ENCODE assay signal across 22 cellular contexts in genomic region chr6:43717822-43718221, GRCh38. TPM values are rescaled to one million over a fixed set of nuclear protein-coding genes. Genes with fewer than 3 reads are reported as not detected.
A peak's percentile ranks its signal among the peaks of the same experiment; 100 is the strongest.
DNase-seq lines count a peak whose midpoint lies in the region; ATAC-seq and TF ChIP-seq lines count a peak whose summit lies in the region.
"Had no signal": no experiment of that assay in that cellular context is flagged by ENCODE, and none has a peak within 500 bp of the region (broad histone marks: within the 10 kb centered on the region; RNA-seq: fewer than 3 reads in every experiment).

No MANE protein-coding gene starts in this region.

- TF ChIP-seq POLR2A in esophagus muscularis mucosa (IDR thresholded peaks at IDR 0.05; ENCODE audit: low read depth) (no peak), gastrocnemius medialis (IDR thresholded peaks at IDR 0.05) (no peak)

- H3K27ac Mint-ChIP-seq in activated CD4-positive, alpha-beta memory T cell treated with anti-CD3 and anti-CD28 coated beads for 36 hours, result no peak overlapping the region
- H3K27ac Mint-ChIP-seq in stimulated activated memory B cell treated with anti-CD40 and anti-IgM and Interleukin-4, amounts not matched to agents 10 μg/mL and 1 μg/mL and 100 μg/mL, for 72 hours, result no peak overlapping the region
- H3K27ac Mint-ChIP-seq: activated CD8-positive, alpha-beta T cell treated with anti-CD3 and anti-CD28 coated beads, Interleukin-2, amount 10 ng/mL, durations not matched to agents 7 days and 5 days; naive thymus-derived CD4-positive, alpha-beta T cell had no signal

- POLR2A ChIA-PET in activated CD4-positive, alpha-beta memory T cell treated with anti-CD3 and anti-CD28 coated beads for 36 hours (lab: Charles Lee), result no interaction called here

- ATAC-seq in right cardiac atrium, result peak; percentile 91 to 94
- peak; percentile 57 to 70 for ATAC-seq in gastrocnemius medialis
- no peak for ATAC-seq in stimulated activated memory B cell treated with anti-CD40 and anti-IgM and Interleukin-4, amounts not matched to agents 10 μg/mL and 1 μg/mL and 100 μg/mL, for 72 hours
- ATAC-seq: activated CD8-positive, alpha-beta T cell treated with anti-CD3 and anti-CD28 coated beads, Interleukin-2, amount 10 ng/mL, durations not matched to agents 7 days and 5 days; foreskin keratinocyte; naive thymus-derived CD4-positive, alpha-beta T cell had no signal

- no peaks in the 10 kb centered on the region for H3K4me1 Mint-ChIP-seq in activated CD4-positive, alpha-beta memory T cell treated with anti-CD3 and anti-CD28 coated beads for 36 hours (ENCODE audit: low read depth)
- H3K4me1 Mint-ChIP-seq in stimulated activated memory B cell treated with anti-CD40 and anti-IgM and Interleukin-4, amounts not matched to agents 10 μg/mL and 1 μg/mL and 100 μg/mL, for 72 hours, result peaks cover 24% of the 10 kb centered on the region

- no peaks in the 10 kb centered on the region for H3K9me3 ChIP-seq in BLaER1
- H3K9me3 ChIP-seq in esophagus muscularis mucosa, result no peaks in the 10 kb centered on the region
- no peaks in the 10 kb centered on the region for H3K9me3 ChIP-seq in right cardiac atrium (ENCODE audit: control insufficient read depth, low read length)
- H3K9me3 ChIP-seq in gastrocnemius medialis, result no peaks in the 10 kb centered on the region
- H3K9me3 ChIP-seq: BE2C had no signal

- DNase-seq in esophagus muscularis mucosa (ENCODE audit: extremely low spot score) (no peak), right cardiac atrium (peak; percentile 89 to 95 (median 91)), gastrocnemius medialis (peak; percentile 40 to 80), NCI-H1417 (lab: John Stamatoyannopoulos, UW) (no peak)
- DNase-seq in stimulated activated CD4-positive, alpha-beta T cell treated with anti-CD3 and anti-CD28 coated beads, Interleukin-12 subunit alpha, Interleukin-12 subunit beta, amount 100 ng/mL, for 4 hours, result no peak
- DNase-seq in activated CD4-positive, alpha-beta memory T cell treated with anti-CD3 and anti-CD28 coated beads for 36 hours, result no peak
- DNase-seq: activated CD8-positive, alpha-beta T cell treated with anti-CD3 and anti-CD28 coated beads, Interleukin-2, amount 10 ng/mL, durations not matched to agents 7 days and 5 days; activated naive CD4-positive, alpha-beta T cell; BE2C; foreskin keratinocyte; kidney glomerular epithelial cell; mesendoderm; naive thymus-derived CD4-positive, alpha-beta T cell; NCI-H1105; NCI-H2029 treated with DMSO at 0.1 percent for 48 hours; NCI-H226; NCI-H82; stimulated activated CD4-positive, alpha-beta T cell treated with anti-CD3 and anti-CD28 coated beads, Interleukin-1b, Interleukin-23, amount 100 ng/mL, for 48 hours; trophoblast cell had no signal

- H3K27ac ChIP-seq in BLaER1, result no peak overlapping the region
- peak overlapping the region; percentile 38 to 65 (median 50) for H3K27ac ChIP-seq in esophagus muscularis mucosa (replicated peaks in 1 of 4)
- peak overlapping the region; percentile 64 for H3K27ac ChIP-seq in right cardiac atrium (ENCODE audit: low read length)
- H3K27ac ChIP-seq in gastrocnemius medialis, result peak overlapping the region; percentile 49 to 75 (median 63)
- H3K27ac ChIP-seq: cardiac muscle cell, foreskin keratinocyte had no signal

- no peaks in the 10 kb centered on the region for H3K36me3 Mint-ChIP-seq in activated CD4-positive, alpha-beta memory T cell treated with anti-CD3 and anti-CD28 coated beads for 36 hours
- no peaks in the 10 kb centered on the region for H3K36me3 Mint-ChIP-seq in stimulated activated memory B cell treated with anti-CD40 and anti-IgM and Interleukin-4, amounts not matched to agents 10 μg/mL and 1 μg/mL and 100 μg/mL, for 72 hours
- H3K36me3 Mint-ChIP-seq: naive thymus-derived CD4-positive, alpha-beta T cell had no signal

- peaks cover 7% of the 10 kb centered on the region for H3K27me3 Mint-ChIP-seq in activated CD4-positive, alpha-beta memory T cell treated with anti-CD3 and anti-CD28 coated beads for 36 hours
- H3K27me3 Mint-ChIP-seq in stimulated activated memory B cell treated with anti-CD40 and anti-IgM and Interleukin-4, amounts not matched to agents 10 μg/mL and 1 μg/mL and 100 μg/mL, for 72 hours, result no peaks in the 10 kb centered on the region

- H3K9ac ChIP-seq in BLaER1, result no peak overlapping the region

- H4K20me1 ChIP-seq in BLaER1, result no peaks in the 10 kb centered on the region

- H3K36me3 ChIP-seq in BLaER1, result no peaks in the 10 kb centered on the region
- H3K36me3 ChIP-seq in esophagus muscularis mucosa, result no peaks in the 10 kb centered on the region
- no peaks in the 10 kb centered on the region for H3K36me3 ChIP-seq in gastrocnemius medialis
- H3K36me3 ChIP-seq: BE2C, cardiac muscle cell had no signal

- H3K4me1 ChIP-seq in BLaER1, result peaks cover 34% of the 10 kb centered on the region
- H3K4me1 ChIP-seq in esophagus muscularis mucosa, result peaks cover 15 to 28% (median 27%) of the 10 kb centered on the region in 4 donors
- H3K4me1 ChIP-seq in right cardiac atrium (ENCODE audit: control insufficient read depth, insufficient read depth, low read length), result peaks cover 21% of the 10 kb centered on the region
- peaks cover 7 to 21% of the 10 kb centered on the region in 2 donors for H3K4me1 ChIP-seq in gastrocnemius medialis
- H3K4me1 ChIP-seq: foreskin keratinocyte had no signal

- CTCF ChIA-PET in activated CD4-positive, alpha-beta memory T cell treated with anti-CD3 and anti-CD28 coated beads for 36 hours (lab: Charles Lee), result no interaction called here

- no peak for TF ChIP-seq CTCF in esophagus muscularis mucosa (IDR thresholded peaks at IDR 0.05)
- TF ChIP-seq CTCF in gastrocnemius medialis (IDR thresholded peaks at IDR 0.05 in 4 of 5, conservative IDR thresholded peaks at IDR 0.05 in 1 of 5), result no peak

- in situ Hi-C loops in gastrocnemius medialis (cut with MboI; ENCODE audit: low sequenced_read_pairs in 4 of 4), result no loop called here

- H3K4me3 ChIP-seq in BLaER1 (no peak overlapping the region), esophagus muscularis mucosa (no peak overlapping the region), right cardiac atrium (ENCODE audit: low read length) (no peak overlapping the region), gastrocnemius medialis (no peak overlapping the region)
- H3K4me3 ChIP-seq: cardiac muscle cell had no signal

- H3K9me3 Mint-ChIP-seq in activated CD4-positive, alpha-beta memory T cell treated with anti-CD3 and anti-CD28 coated beads for 36 hours, result no peaks in the 10 kb centered on the region
- H3K9me3 Mint-ChIP-seq in stimulated activated memory B cell treated with anti-CD40 and anti-IgM and Interleukin-4, amounts not matched to agents 10 μg/mL and 1 μg/mL and 100 μg/mL, for 72 hours, result no peaks in the 10 kb centered on the region
- H3K9me3 Mint-ChIP-seq: naive thymus-derived CD4-positive, alpha-beta T cell had no signal

- H3K4me3 Mint-ChIP-seq in activated CD4-positive, alpha-beta memory T cell treated with anti-CD3 and anti-CD28 coated beads for 36 hours, result no peak overlapping the region
- H3K4me3 Mint-ChIP-seq in stimulated activated memory B cell treated with anti-CD40 and anti-IgM and Interleukin-4, amounts not matched to agents 10 μg/mL and 1 μg/mL and 100 μg/mL, for 72 hours, result no peak overlapping the region
- H3K4me3 Mint-ChIP-seq: activated CD8-positive, alpha-beta T cell treated with anti-CD3 and anti-CD28 coated beads, Interleukin-2, amount 10 ng/mL, durations not matched to agents 7 days and 5 days; naive thymus-derived CD4-positive, alpha-beta T cell had no signal

- intact Hi-C loops in esophagus muscularis mucosa (cut with DNase I), result no loop called here
- intact Hi-C loops in right cardiac atrium (cut with DNase I), result no loop called here
- intact Hi-C loops in gastrocnemius medialis (cut with DNase I; ENCODE audit: low total_unique reads), result no loop called here
- intact Hi-C loops in activated CD4-positive, alpha-beta memory T cell treated with anti-CD3 and anti-CD28 coated beads for 36 hours (cut with micrococcal nuclease), result no loop called here

- 0 out of 2 replicates have a peak overlapping the region, but pooled peaks have one; percentile 24 for H3K4me2 ChIP-seq in BLaER1

- TF ChIP-seq EP300 in esophagus muscularis mucosa (IDR thresholded peaks at IDR 0.05), result no peak

- 71% methylated on average over 4 of the region's 12 CpGs for WGBS in esophagus muscularis mucosa
- WGBS in right cardiac atrium, result 51% methylated on average over 12 of the region's 12 CpGs

- H3K27me3 ChIP-seq in BLaER1 (no peaks in the 10 kb centered on the region), esophagus muscularis mucosa (peaks cover 0 to 5% (median 0%) of the 10 kb centered on the region in 4 donors), right cardiac atrium (ENCODE audit: control insufficient read depth, insufficient read depth) (no peaks in the 10 kb centered on the region), gastrocnemius medialis (no peaks in the 10 kb centered on the region)
- H3K27me3 ChIP-seq: BE2C, cardiac muscle cell had no signal

RNA-seq across cellular contexts. Expression of gene MRPS18A, which starts 30.2 kb away (rescaled TPM):
- total RNA-seq in esophagus muscularis mucosa, result 10 to 100 TPM; 30.7 to 47.4 (median 37.1) TPM
- 10 to 100 TPM; 33.1 to 39.0 (median 34.9) TPM for total RNA-seq in right cardiac atrium
- polyA plus RNA-seq in right cardiac atrium, result 58.0 TPM
- 100 to 1,000 TPM; 161 to 171 (median 168) TPM for total RNA-seq in gastrocnemius medialis
- 10 to 100 TPM; 46.9 to 50.5 TPM for total RNA-seq in activated CD4-positive, alpha-beta memory T cell treated with anti-CD3 and anti-CD28 coated beads for 36 hours

RNA-seq across cellular contexts. Expression of gene VEGFA, which starts 52.2 kb away (rescaled TPM):
- total RNA-seq in esophagus muscularis mucosa, result 10 to 100 TPM; 39.2 to 58.5 (median 45.0) TPM
- 100 to 1,000 TPM; 163 to 296 (median 219) TPM for total RNA-seq in right cardiac atrium
- 246 TPM for polyA plus RNA-seq in right cardiac atrium
- 100 to 1,000 TPM in 3 of 4 donors, 10 to 100 TPM in 1; 66.4 to 195 (median 149) TPM for total RNA-seq in gastrocnemius medialis
- total RNA-seq in activated CD4-positive, alpha-beta memory T cell treated with anti-CD3 and anti-CD28 coated beads for 36 hours, result 10 to 100 TPM; 28.9 to 35.1 TPM

Comparison
In these comparisons a context has a peak if more than half of its experiments do, and no peak if none do; other contexts are left out.
1. DNase-seq: peak in right cardiac atrium (3 of 3) and gastrocnemius medialis (2 of 2); none in esophagus muscularis mucosa (single experiment), NCI-H1417 (0 of 3), stimulated activated CD4-positive, alpha-beta T cell treated with anti-CD3 and anti-CD28 coated beads, Interleukin-12 subunit alpha, Interleukin-12 subunit beta, amount 100 ng/mL, for 4 hours (single experiment) and activated CD4-positive, alpha-beta memory T cell treated with anti-CD3 and anti-CD28 coated beads for 36 hours (single experiment).